In the genomic region with DNA sequence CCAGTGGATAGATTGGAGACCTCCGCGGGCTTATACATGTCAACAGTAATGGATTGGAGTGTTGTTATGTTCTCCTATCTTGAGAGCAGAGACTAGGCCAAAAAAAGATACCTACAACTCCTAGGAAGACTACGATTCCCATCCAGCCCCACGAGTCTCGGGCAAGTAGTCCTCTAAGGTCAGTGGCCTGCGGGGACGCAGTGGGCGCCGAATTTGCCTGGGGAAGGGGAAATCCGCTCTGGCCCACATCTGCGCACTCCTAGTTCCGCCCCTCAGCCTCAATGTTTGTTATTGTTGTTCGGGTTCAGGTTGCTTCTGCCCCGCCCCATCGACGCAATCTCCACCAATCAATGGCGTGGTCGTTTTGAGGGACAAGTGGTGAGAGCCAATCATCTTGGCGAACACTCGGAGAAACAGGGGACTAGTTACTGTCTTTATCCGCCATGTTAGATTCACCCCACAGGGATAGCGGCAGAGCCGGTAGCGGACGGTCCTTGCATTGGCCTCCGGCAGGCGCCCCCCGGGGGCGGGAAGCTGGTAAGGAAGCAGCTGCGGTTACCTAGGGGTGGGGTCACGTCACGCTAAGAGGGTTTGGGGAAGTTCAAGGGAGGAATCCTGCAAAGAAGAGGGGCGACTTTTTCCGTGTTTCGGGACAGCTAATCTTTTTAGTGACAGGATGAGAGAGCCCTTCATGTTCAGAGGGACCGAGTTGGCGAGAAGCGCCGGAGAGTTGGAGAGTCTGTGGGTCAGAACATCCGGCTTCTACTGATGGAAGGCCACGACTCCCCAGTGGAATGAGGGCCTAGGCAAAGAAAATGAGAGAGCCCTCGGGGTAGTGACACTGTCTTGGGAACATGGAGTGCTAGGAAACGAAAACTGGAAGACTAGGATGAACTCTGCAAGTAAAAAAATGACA, we compare ENCODE assay signal across 8 cellular contexts. TPM values are rescaled to one million over a fixed set of nuclear protein-coding genes. Genes with fewer than 3 reads are reported as not detected.
DNase-seq lines count a peak whose midpoint lies in the region; ATAC-seq and TF ChIP-seq lines count a peak whose summit lies in the region.

A gene with protein sequence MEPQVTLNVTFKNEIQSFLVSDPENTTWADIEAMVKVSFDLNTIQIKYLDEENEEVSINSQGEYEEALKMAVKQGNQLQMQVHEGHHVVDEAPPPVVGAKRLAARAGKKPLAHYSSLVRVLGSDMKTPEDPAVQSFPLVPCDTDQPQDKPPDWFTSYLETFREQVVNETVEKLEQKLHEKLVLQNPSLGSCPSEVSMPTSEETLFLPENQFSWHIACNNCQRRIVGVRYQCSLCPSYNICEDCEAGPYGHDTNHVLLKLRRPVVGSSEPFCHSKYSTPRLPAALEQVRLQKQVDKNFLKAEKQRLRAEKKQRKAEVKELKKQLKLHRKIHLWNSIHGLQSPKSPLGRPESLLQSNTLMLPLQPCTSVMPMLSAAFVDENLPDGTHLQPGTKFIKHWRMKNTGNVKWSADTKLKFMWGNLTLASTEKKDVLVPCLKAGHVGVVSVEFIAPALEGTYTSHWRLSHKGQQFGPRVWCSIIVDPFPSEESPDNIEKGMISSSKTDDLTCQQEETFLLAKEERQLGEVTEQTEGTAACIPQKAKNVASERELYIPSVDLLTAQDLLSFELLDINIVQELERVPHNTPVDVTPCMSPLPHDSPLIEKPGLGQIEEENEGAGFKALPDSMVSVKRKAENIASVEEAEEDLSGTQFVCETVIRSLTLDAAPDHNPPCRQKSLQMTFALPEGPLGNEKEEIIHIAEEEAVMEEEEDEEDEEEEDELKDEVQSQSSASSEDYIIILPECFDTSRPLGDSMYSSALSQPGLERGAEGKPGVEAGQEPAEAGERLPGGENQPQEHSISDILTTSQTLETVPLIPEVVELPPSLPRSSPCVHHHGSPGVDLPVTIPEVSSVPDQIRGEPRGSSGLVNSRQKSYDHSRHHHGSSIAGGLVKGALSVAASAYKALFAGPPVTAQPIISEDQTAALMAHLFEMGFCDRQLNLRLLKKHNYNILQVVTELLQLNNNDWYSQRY (plus strand): TSS at position 449 of the 916 bp plus-strand sequence. CDS start 4,586 bp downstream, outside the sequence.

- DNase-seq in DMS53 (lab: John Stamatoyannopoulos, UW) = peak; percentile 99
- peak; percentile 99 for DNase-seq in OCI-M1 (lab: John Stamatoyannopoulos, UW)
- peak; percentile 95 for DNase-seq in activated T-cell treated with anti-CD3 and anti-CD28 coated beads for 24 hours (ENCODE audit: low read depth)
- DNase-seq in epithelial cell of proximal tubule (ENCODE audit: low read depth) = peak; percentile 90
- peak; percentile 95 to 98 (median 97) for DNase-seq in mucosa of descending colon
- DNase-seq in stimulated activated CD8-positive, alpha-beta memory T cell treated with anti-CD3 and anti-CD28 coated beads, Interleukin-4, amount 100 ng/mL, for 24 hours (ENCODE audit: low read depth) = peak; percentile 88

- H3K27me3 Mint-ChIP-seq in IgD-negative memory B cell = no peaks in the 10 kb centered on the region

- H3K9me3 Mint-ChIP-seq in IgD-negative memory B cell = no peaks in the 10 kb centered on the region

- peaks cover 47% of the 10 kb centered on the region for H3K4me1 ChIP-seq in mucosa of descending colon (ENCODE audit: low read depth)

- intact Hi-C loops in mucosa of descending colon (cut with DNase I, micrococcal nuclease) = no loop called here

- TF ChIP-seq CTCF in epithelial cell of proximal tubule (conservative IDR thresholded peaks at IDR 0.05; ENCODE audit: low read depth, low read length) = peak; percentile 24
- TF ChIP-seq CTCF in mucosa of descending colon (IDR thresholded peaks at IDR 0.05) = no peak

- ATAC-seq in GM21576 (IDR thresholded peaks at IDR 0.05; ENCODE audit: unreplicated experiment) = peak; percentile 76
- ATAC-seq in mucosa of descending colon = peak; percentile 86

- H3K9me3 ChIP-seq in mucosa of descending colon = no peaks in the 10 kb centered on the region

- peak within 1 kb of the TSS; percentile 84 for H3K4me3 ChIP-seq in epithelial cell of proximal tubule (ENCODE audit: low read depth, low read length)
- H3K4me3 ChIP-seq in mucosa of descending colon = peak within 1 kb of the TSS; percentile 56

- no peak within 1 kb of the TSS for H3K27ac Mint-ChIP-seq in IgD-negative memory B cell

- peaks cover 14 to 26% (median 15%) of the 10 kb centered on the region in 3 donors for H3K4me1 Mint-ChIP-seq in IgD-negative memory B cell

- no peaks in the 10 kb centered on the region for H3K36me3 Mint-ChIP-seq in IgD-negative memory B cell

- peaks cover 9% of the 10 kb centered on the region for H3K36me3 ChIP-seq in mucosa of descending colon (ENCODE audit: low read depth)

- no peak within 1 kb of the TSS for H3K4me3 Mint-ChIP-seq in IgD-negative memory B cell

RNA-seq across cellular contexts. Expression of the gene that starts here (rescaled TPM):
- polyA plus RNA-seq in IgD-negative memory B cell = 45.1 TPM
- 32.1 and 33.6 TPM in 2 replicates for total RNA-seq in epithelial cell of proximal tubule
- 100 to 1,000 TPM; 116 to 164 (median 119) TPM for total RNA-seq in mucosa of descending colon

Comparison
In these comparisons a context has a peak if more than half of its experiments do, and no peak if none do; other contexts are left out.
1. Peak in every context shown above with its lines: DNase-seq, ATAC-seq and H3K4me3 ChIP-seq.